Comparison of ENCODE assay signal across 9 cellular contexts in the genomic region with DNA sequence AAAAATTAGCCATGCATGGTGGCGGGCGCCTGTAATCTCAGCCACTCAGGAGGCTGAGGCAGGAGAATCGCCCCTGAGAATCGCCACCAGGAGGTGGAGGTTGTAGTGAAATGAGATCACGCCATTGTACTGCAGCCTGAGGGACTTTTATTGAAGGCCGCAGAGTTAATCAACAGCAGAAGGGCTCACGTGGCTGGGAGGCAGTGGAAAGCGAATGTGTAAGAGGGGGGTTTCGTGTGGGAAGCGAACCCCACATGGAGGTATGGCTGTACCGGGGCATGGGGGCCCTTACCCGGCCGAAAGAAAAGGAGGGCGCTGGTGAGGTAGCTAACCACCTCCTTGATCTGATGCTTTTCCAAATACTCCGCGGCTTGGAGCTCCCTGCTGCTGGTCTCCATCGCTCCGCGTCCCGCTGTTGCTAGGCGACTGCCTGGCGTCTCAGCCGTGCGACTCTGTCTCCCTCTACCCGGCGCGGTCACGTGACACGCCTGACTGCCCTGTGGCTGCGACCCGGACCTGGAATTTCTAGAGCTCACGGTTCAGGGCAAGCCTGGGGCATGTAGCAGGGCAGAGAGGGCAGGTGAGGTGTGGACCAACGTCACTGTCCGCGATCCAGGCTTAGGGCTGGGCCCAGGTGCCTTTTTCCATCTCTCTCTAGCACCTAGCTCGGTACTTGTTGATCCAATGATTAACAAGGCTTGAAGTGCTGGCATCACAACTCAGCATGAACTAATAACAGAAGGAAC. TPM values are rescaled to one million over a fixed set of nuclear protein-coding genes. Genes with fewer than 3 reads are reported as not detected.
DNase-seq lines count a peak whose midpoint lies in the region; ATAC-seq, FAIRE-seq and TF ChIP-seq lines count a peak whose summit lies in the region.
"Had no signal": no experiment of that assay in that cellular context is flagged by ENCODE, and none has a peak within 500 bp of the region (broad histone marks: within the 10 kb centered on the region; RNA-seq: fewer than 3 reads in every experiment).

A gene with protein sequence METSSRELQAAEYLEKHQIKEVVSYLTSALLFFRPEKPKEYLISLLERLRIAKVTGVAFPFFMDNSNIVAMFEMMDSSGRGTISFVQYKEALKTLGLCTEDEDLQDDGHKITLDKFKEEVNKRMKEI (minus strand): TSS at position 428 of the 746 bp plus-strand sequence. CDS start 30 bp downstream, at position 398.

- H3K9me3 ChIP-seq in breast epithelium = no peaks in the 10 kb centered on the region
- H3K9me3 ChIP-seq in pancreas = no peaks in the 10 kb centered on the region

- no TSS peak for BruUV-seq in MCF 10A (replicated peaks; lab: Mats Ljungman, UMichigan)

- POLR2A ChIA-PET in MCF 10A (lab: Yijun Ruan, JAX) = no interaction called here

- H3K4me1 ChIP-seq in breast epithelium (no peaks in the 10 kb centered on the region), pancreas (no peaks in the 10 kb centered on the region)

- peak within 1 kb of the TSS in 2 of 3 donors; percentile 9 to 14 for H3K4me3 ChIP-seq in breast epithelium
- H3K4me3 ChIP-seq in pancreas = peak within 1 kb of the TSS in 2 of 4 donors; percentile 21 to 40

- H3K27me3 ChIP-seq in breast epithelium (no peaks in the 10 kb centered on the region), pancreas (no peaks in the 10 kb centered on the region)

- DNase-seq in breast epithelium (ENCODE audit: low spot score in 2 of 2) (peak in 1 of 2 donors; percentile 52), MCF 10A (ENCODE audit: unreplicated experiment) (no peak), NCI-H748 treated with DMSO at 0.1 percent for 48 hours (lab: John Stamatoyannopoulos, UW) (peak; percentile 85), cardiac septum (ENCODE audit: low spot score) (peak; percentile 79), pancreas (peak; percentile 51 to 81 (median 62)), OCI-M2 (lab: John Stamatoyannopoulos, UW; ENCODE audit: unreplicated experiment) (no peak)
- peak; percentile 57 to 64 for DNase-seq in activated naive CD4-positive, alpha-beta T cell treated with anti-CD3 and anti-CD28 coated beads, Interleukin-2, amount 50 U/mL, for 72 hours (ENCODE audit: low spot score in 2 of 2)

- 10 to 11% methylated on average over 36 of the region's 36 CpGs for WGBS in pancreas, 2 donors

- H3K36me3 ChIP-seq in breast epithelium (no peaks in the 10 kb centered on the region), pancreas (no peaks in the 10 kb centered on the region)

- ATAC-seq in HG03060 (IDR thresholded peaks at IDR 0.05; ENCODE audit: low read depth, unreplicated experiment) (peak; percentile 62), pancreas (peak; percentile 85 to 91 (median 86))
- ATAC-seq in activated naive CD4-positive, alpha-beta T cell treated with anti-CD3 and anti-CD28 coated beads, Interleukin-2, amount 50 U/mL, for 72 hours = peak; percentile 87 to 90

- no peaks in the 10 kb centered on the region for H3K4me1 Mint-ChIP-seq in MCF 10A (ENCODE audit: insufficient read depth, unreplicated experiment)

- H3K27ac ChIP-seq in breast epithelium (no peak within 1 kb of the TSS), pancreas (no peak within 1 kb of the TSS)

- H3K9me3 Mint-ChIP-seq in MCF 10A (ENCODE audit: unreplicated experiment) = peaks cover 9% of the 10 kb centered on the region
- H3K9me3 Mint-ChIP-seq in activated naive CD4-positive, alpha-beta T cell treated with anti-CD3 and anti-CD28 coated beads, Interleukin-2, amount 50 U/mL, for 72 hours = peaks cover 4% of the 10 kb centered on the region in 2 donors

- H3K27me3 Mint-ChIP-seq in MCF 10A (ENCODE audit: insufficient read depth, unreplicated experiment) = no peaks in the 10 kb centered on the region

- TF ChIP-seq CTCF in breast epithelium (IDR thresholded peaks at IDR 0.05) = no peak
- no peak for TF ChIP-seq CTCF in MCF 10A (IDR thresholded peaks at IDR 0.05; ENCODE audit: unreplicated experiment)
- TF ChIP-seq CTCF in pancreas (IDR thresholded peaks at IDR 0.05) = no peak

- intact Hi-C loops in breast epithelium (cut with DNase I; ENCODE audit: low total_unique reads) (no loop called here), MCF 10A (cut with micrococcal nuclease) (no loop called here), cardiac septum (cut with DNase I) (no loop called here), pancreas (cut with DNase I) (no loop called here)

- TF ChIP-seq POLR2A in breast epithelium (IDR thresholded peaks at IDR 0.05) = no peak

- no peak within 1 kb of the TSS for H3K27ac Mint-ChIP-seq in MCF 10A (ENCODE audit: low read depth, unreplicated experiment)
- peak within 1 kb of the TSS in 1 of 2 donors; percentile 64 for H3K27ac Mint-ChIP-seq in activated naive CD4-positive, alpha-beta T cell treated with anti-CD3 and anti-CD28 coated beads, Interleukin-2, amount 50 U/mL, for 72 hours

- H3K36me3 Mint-ChIP-seq in MCF 10A (ENCODE audit: insufficient read depth, unreplicated experiment) = no peaks in the 10 kb centered on the region
- H3K36me3 Mint-ChIP-seq in activated naive CD4-positive, alpha-beta T cell treated with anti-CD3 and anti-CD28 coated beads, Interleukin-2, amount 50 U/mL, for 72 hours = peaks cover 5 to 13% of the 10 kb centered on the region in 2 donors

- no peak for FAIRE-seq in pancreas (lab: Jason Lieb, UNC)

- CTCF ChIA-PET in MCF 10A (lab: Yijun Ruan, JAX) = interaction anchor here (0.6 kb wide), 3 partner anchors 14 to 396 kb away, joined by 3 to 4 read pairs (median 3); no protein-coding TSS in a partner anchor

- no peak within 1 kb of the TSS for H3K4me3 Mint-ChIP-seq in MCF 10A (ENCODE audit: unreplicated experiment)

RNA-seq across cellular contexts. Expression of the gene that starts here (rescaled TPM):
- total RNA-seq in breast epithelium (not detected), MCF 10A (2022) (not detected in 2 replicates), cardiac septum (not detected), pancreas (not detected)
- total RNA-seq in activated naive CD4-positive, alpha-beta T cell treated with anti-CD3 and anti-CD28 coated beads, Interleukin-2, amount 50 U/mL, for 72 hours = not detected
- under 1 TPM in 1 of 2 donors, not detected in 1; 0.12 TPM for polyA plus RNA-seq in pancreas
- total RNA-seq: pulmonary artery endothelial cell had no signal

Comparison
In these comparisons a context has a peak if more than half of its experiments do, and no peak if none do; other contexts are left out.
1. Peak in DNase-seq and ATAC-seq in activated naive CD4-positive, alpha-beta T cell treated with anti-CD3 and anti-CD28 coated beads, Interleukin-2, amount 50 U/mL, for 72 hours; RNA of the gene not detected or under 1 TPM.
2. Peak in DNase-seq in cardiac septum; RNA of the gene not detected or under 1 TPM.
3. Peak in DNase-seq and ATAC-seq in pancreas; RNA of the gene not detected or under 1 TPM.